Comparison of ENCODE assay signal across 8 cellular contexts in the genomic region with DNA sequence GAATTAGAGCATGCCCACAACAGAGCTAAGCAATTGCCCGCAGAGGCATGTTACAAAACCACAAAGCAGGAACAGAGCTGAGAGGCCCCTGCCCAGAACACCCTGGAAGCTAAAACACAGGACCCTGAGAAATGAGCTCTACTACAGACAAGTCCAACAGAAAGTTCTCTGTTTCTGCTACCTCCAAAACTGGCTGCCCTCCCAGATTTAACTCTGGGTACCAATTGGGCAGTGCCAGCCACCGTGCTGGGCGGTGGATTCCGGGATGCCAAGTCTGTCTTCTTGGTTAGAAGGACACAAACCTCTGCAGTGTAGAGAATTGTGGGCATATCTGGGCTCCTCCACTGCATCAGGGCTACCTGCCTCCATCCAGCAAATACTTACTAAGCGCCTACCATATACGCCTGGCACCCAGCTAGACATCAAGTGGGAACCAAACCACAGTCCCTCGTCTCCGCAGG. TPM values are rescaled to one million over a fixed set of nuclear protein-coding genes. Genes with fewer than 3 reads are reported as not detected.
DNase-seq lines count a peak whose midpoint lies in the region; ATAC-seq, FAIRE-seq and TF ChIP-seq lines count a peak whose summit lies in the region.

No MANE protein-coding gene starts in this region.

- H3K9me3 ChIP-seq in hepatocyte (ENCODE audit: low read depth) (no peaks in the 10 kb centered on the region), small intestine (ENCODE audit: control insufficient read depth, low read depth) (no peaks in the 10 kb centered on the region)

- no peaks in the 10 kb centered on the region for H3K36me3 ChIP-seq in hepatocyte (replicated peaks; ENCODE audit: insufficient read depth, low read depth)
- no peaks in the 10 kb centered on the region for H3K36me3 ChIP-seq in small intestine (ENCODE audit: control insufficient read depth in 2 of 2, insufficient read depth in 2 of 2, low read length in 2 of 2)

- H3K27me3 ChIP-seq in hepatocyte (no peaks in the 10 kb centered on the region), small intestine (ENCODE audit: control insufficient read depth in 2 of 2, insufficient read depth in 2 of 2, low read length in 2 of 2) (no peaks in the 10 kb centered on the region)

- H3K27ac ChIP-seq in hepatocyte (peak overlapping the region; percentile 94), small intestine (ENCODE audit: low read depth in 1 of 2, low read length in 1 of 2) (peak overlapping the region; percentile 89 to 95)

- peaks cover 13% of the 10 kb centered on the region for H3K4me1 ChIP-seq in hepatocyte (ENCODE audit: insufficient read depth)
- peaks cover 0 to 8% of the 10 kb centered on the region in 2 donors for H3K4me1 ChIP-seq in small intestine (ENCODE audit: control insufficient read depth in 2 of 2, insufficient read depth in 1 of 2, low read depth in 1 of 2, low read length in 1 of 2)

- TF ChIP-seq CTCF in WI38 (IDR thresholded peaks at IDR 0.05; ENCODE audit: low read depth, low read length) (no peak), hepatocyte (IDR thresholded peaks at IDR 0.05; ENCODE audit: poor library complexity) (no peak)

- peaks cover 51% of the 10 kb centered on the region for H3K79me2 ChIP-seq in hepatocyte

- peak overlapping the region; percentile 83 for H2AFZ ChIP-seq in hepatocyte

- intact Hi-C loops in activated CD4-positive, alpha-beta T cell treated with anti-CD3 and anti-CD28 coated beads for 36 hours (cut with DNase I, micrococcal nuclease): no loop called here

- FAIRE-seq in small intestine (lab: Jason Lieb, UNC): no peak

- H3K4me3 ChIP-seq in WI38 (ENCODE audit: low read depth, low read length) (peak overlapping the region; percentile 66), hepatocyte (peak overlapping the region; percentile 85), small intestine (ENCODE audit: low read depth in 1 of 2, low read length in 2 of 2) (peak overlapping the region; percentile 71 to 82)

- peak; percentile 13 for DNase-seq in activated CD4-positive, alpha-beta T cell treated with anti-CD3 and anti-CD28 coated beads for 36 hours
- DNase-seq in activated CD4-positive, alpha-beta T cell treated with anti-CD3 and anti-CD28 coated beads for 4 hours: no peak
- DNase-seq in hepatocyte (ENCODE audit: low spot score) (no peak), small intestine (no peak), NCI-H2029 (lab: John Stamatoyannopoulos, UW) (no peak), activated gamma-delta T cell (lab: John Stamatoyannopoulos, UW) (no peak)

- peaks cover 22% of the 10 kb centered on the region for H4K20me1 ChIP-seq in hepatocyte (ENCODE audit: insufficient read depth, poor library complexity, severe bottlenecking)

- peak overlapping the region; percentile 70 for H3K4me3 Mint-ChIP-seq in activated CD4-positive, alpha-beta T cell treated with anti-CD3 and anti-CD28 coated beads for 36 hours

- no peaks in the 10 kb centered on the region for H3K9me3 Mint-ChIP-seq in activated CD4-positive, alpha-beta T cell treated with anti-CD3 and anti-CD28 coated beads for 36 hours (ENCODE audit: low read depth)

- H3K4me2 ChIP-seq in hepatocyte: peak overlapping the region; percentile 93

- POLR2A ChIA-PET in activated CD4-positive, alpha-beta T cell treated with anti-CD3 and anti-CD28 coated beads for 36 hours (lab: Charles Lee): no interaction called here

- WGBS in hepatocyte (ENCODE audit: low lambda C conversion rate, missing lambda C conversion rate): 43% methylated on average over 8 of the region's 8 CpGs
- WGBS in small intestine, 3 donors: 7 to 34% (median 15%) methylated on average over 8 of the region's 8 CpGs

- peaks cover 10% of the 10 kb centered on the region for H3K27me3 Mint-ChIP-seq in activated CD4-positive, alpha-beta T cell treated with anti-CD3 and anti-CD28 coated beads for 36 hours

- peaks cover 16% of the 10 kb centered on the region for H3K4me1 Mint-ChIP-seq in activated CD4-positive, alpha-beta T cell treated with anti-CD3 and anti-CD28 coated beads for 36 hours

- no peak for ATAC-seq in activated CD4-positive, alpha-beta T cell treated with anti-CD3 and anti-CD28 coated beads for 36 hours
- ATAC-seq in HG03342 (IDR thresholded peaks at IDR 0.05; ENCODE audit: unreplicated experiment): no peak

- H3K9me2 ChIP-seq in hepatocyte (replicated peaks; ENCODE audit: insufficient read depth): no peaks in the 10 kb centered on the region

- H3K27ac Mint-ChIP-seq in activated CD4-positive, alpha-beta T cell treated with anti-CD3 and anti-CD28 coated beads for 36 hours: no peak overlapping the region

- H3K36me3 Mint-ChIP-seq in activated CD4-positive, alpha-beta T cell treated with anti-CD3 and anti-CD28 coated beads for 36 hours (ENCODE audit: low read depth): no peaks in the 10 kb centered on the region

- CTCF ChIA-PET in activated CD4-positive, alpha-beta T cell treated with anti-CD3 and anti-CD28 coated beads for 36 hours (lab: Charles Lee): interaction anchor here (0.9 to 2.1 kb wide), 6 partner anchors 9 to 141 kb away, joined by 3 to 10 read pairs (median 3); a partner anchor contains a TSS

RNA-seq across cellular contexts. Expression of a gene that starts 1.0 kb away (rescaled TPM):
- total RNA-seq in activated CD4-positive, alpha-beta T cell treated with anti-CD3 and anti-CD28 coated beads for 36 hours: 1 to 10 TPM; 3.3 to 4.5 TPM
- total RNA-seq in hepatocyte: 77.9 and 84.8 TPM in 2 replicates
- polyA plus RNA-seq in hepatocyte: 17.4 and 19.2 TPM in 2 replicates
- 10 to 100 TPM; 21.1 to 48.9 (median 37.1) TPM for polyA plus RNA-seq in small intestine

RNA-seq across cellular contexts. Expression of a gene that starts 55.9 kb away (rescaled TPM):
- total RNA-seq in activated CD4-positive, alpha-beta T cell treated with anti-CD3 and anti-CD28 coated beads for 36 hours: 10 to 100 TPM; 32.3 to 35.7 TPM
- 97.3 and 129 TPM in 2 replicates for total RNA-seq in hepatocyte
- polyA plus RNA-seq in hepatocyte (99.1 and 121 TPM in 2 replicates), small intestine (10 to 100 TPM; 37.8 to 78.9 (median 46.3) TPM)

Comparison
In these comparisons a context has a peak if more than half of its experiments do, and no peak if none do; other contexts are left out.
1. RNA of a gene that starts 1.0 kb away (total RNA-seq): 77.9 to 84.8 TPM in hepatocyte; 3.3 to 4.5 TPM in activated CD4-positive, alpha-beta T cell treated with anti-CD3 and anti-CD28 coated beads for 36 hours; every median in the first group is over 10 times any median in the second.
2. Peak in every context shown above with its lines, with median percentiles within 50 percentile points of each other: H3K4me3 ChIP-seq.